Comparison of ENCODE assay signal across 1 cellular context in the genomic region with DNA sequence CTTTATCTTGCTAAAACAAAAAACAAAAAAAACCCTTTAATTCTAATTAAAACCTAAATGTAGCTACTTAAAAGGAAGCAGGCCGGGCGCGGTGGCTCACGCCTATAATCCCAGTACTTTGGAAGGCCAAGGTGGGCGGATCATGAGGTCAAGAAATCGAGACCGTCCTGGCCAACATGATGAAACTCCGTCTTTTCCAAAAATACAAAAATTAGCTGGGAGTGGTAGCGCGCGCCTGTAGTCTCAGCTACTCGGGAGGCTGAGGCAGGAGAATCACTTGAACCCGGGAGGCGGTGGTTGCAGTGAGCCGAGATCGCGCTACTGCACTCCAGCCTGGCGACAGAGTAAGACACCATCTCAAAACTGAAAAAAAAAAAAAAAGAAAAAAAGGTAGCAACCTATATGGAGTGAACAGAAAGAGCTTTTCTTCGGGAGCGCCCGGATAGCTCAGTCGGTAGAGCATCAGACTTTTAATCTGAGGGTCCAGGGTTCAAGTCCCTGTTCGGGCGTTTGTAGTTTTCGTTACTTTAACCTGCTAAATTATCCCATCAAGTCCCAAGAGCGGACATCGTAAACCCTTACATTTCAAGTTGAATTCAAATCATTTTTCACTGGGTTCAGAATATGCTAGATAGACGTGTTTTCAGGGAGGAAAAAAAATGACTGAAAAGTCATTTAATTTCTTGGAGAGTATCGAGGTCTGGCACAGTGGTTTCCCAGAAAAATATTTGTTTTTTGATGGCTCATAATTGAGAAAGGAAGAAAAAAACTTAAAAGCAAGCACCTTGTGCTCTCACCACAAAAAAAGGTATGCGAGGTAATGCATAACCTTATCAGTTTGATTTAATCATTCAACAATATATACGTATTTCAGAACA.
TF ChIP-seq lines count a peak whose summit lies in the region.

No MANE protein-coding gene starts in this region.

TF ChIP-seq in K562, 482 proteins besides CTCF, POLR2A, EP300 and RAD21 (continued from another document and continues in another):
- TF ChIP-seq, protein P1, sequence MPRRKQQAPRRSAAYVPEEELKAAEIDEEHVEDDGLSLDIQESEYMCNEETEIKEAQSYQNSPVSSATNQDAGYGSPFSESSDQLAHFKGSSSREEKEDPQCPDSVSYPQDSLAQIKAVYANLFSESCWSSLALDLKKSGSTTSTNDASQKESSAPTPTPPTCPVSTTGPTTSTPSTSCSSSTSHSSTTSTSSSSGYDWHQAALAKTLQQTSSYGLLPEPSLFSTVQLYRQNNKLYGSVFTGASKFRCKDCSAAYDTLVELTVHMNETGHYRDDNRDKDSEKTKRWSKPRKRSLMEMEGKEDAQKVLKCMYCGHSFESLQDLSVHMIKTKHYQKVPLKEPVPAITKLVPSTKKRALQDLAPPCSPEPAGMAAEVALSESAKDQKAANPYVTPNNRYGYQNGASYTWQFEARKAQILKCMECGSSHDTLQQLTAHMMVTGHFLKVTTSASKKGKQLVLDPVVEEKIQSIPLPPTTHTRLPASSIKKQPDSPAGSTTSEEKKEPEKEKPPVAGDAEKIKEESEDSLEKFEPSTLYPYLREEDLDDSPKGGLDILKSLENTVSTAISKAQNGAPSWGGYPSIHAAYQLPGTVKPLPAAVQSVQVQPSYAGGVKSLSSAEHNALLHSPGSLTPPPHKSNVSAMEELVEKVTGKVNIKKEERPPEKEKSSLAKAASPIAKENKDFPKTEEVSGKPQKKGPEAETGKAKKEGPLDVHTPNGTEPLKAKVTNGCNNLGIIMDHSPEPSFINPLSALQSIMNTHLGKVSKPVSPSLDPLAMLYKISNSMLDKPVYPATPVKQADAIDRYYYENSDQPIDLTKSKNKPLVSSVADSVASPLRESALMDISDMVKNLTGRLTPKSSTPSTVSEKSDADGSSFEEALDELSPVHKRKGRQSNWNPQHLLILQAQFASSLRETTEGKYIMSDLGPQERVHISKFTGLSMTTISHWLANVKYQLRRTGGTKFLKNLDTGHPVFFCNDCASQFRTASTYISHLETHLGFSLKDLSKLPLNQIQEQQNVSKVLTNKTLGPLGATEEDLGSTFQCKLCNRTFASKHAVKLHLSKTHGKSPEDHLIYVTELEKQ (CRISPR knock-in tag; IDR thresholded peaks at IDR 0.05) = no peak
- TF ChIP-seq MTA2 (IDR thresholded peaks at IDR 0.05; ENCODE audit: low read depth) (peak; percentile 21; the same call in 1 of the 2 replicates), SPI1 (IDR thresholded peaks at IDR 0.05; ENCODE audit: borderline replicate concordance, low read depth, low read length) (no peak), ZFP36 (IDR thresholded peaks at IDR 0.05; ENCODE audit: low read depth, low read length, partially characterized antibody) (no peak), RBM22 (IDR thresholded peaks at IDR 0.05; ENCODE audit: low read depth, low read length, poor library complexity, severe bottlenecking) (no peak), TAF9B (IDR thresholded peaks at IDR 0.05; ENCODE audit: partially characterized antibody) (peak; percentile 56), ZNF584 (CRISPR knock-in tag; IDR thresholded peaks at IDR 0.05; ENCODE audit: low read depth) (no peak), MIER1 (IDR thresholded peaks at IDR 0.05; ENCODE audit: low read depth) (0 out of 2 replicates have a peak, but pooled peaks have one; percentile 22), ZNF354B (CRISPR knock-in tag; IDR thresholded peaks at IDR 0.05) (no peak), TCF3 (CRISPR knock-in tag; IDR thresholded peaks at IDR 0.05) (no peak; the same call in 1 of the 2 replicates), NR2C1 (IDR thresholded peaks at IDR 0.05) (peak; percentile 37; the same call in 1 of the 2 replicates), NR2C1 (tag; IDR thresholded peaks at IDR 0.05) (no peak), TAF15 (IDR thresholded peaks at IDR 0.05; ENCODE audit: low read depth, low read length) (no peak), PHB (CRISPR knock-in tag; IDR thresholded peaks at IDR 0.05) (no peak), ZNF431 (CRISPR knock-in tag; IDR thresholded peaks at IDR 0.05) (no peak), SRF (CRISPR knock-in tag; IDR thresholded peaks at IDR 0.05) (peak in 1 of 2 experiments; percentile 2; a peak in 2 of 4 replicates), OTX1 (CRISPR knock-in tag; IDR thresholded peaks at IDR 0.05) (no peak), NR1H2 (CRISPR knock-in tag; IDR thresholded peaks at IDR 0.05) (no peak; the same call in 1 of the 2 replicates), PRMT5 (CRISPR knock-in tag; IDR thresholded peaks at IDR 0.05) (no peak), SIN3B (IDR thresholded peaks at IDR 0.05; ENCODE audit: low read depth) (no peak; the same call in 1 of the 2 replicates), BRF1 (IDR thresholded peaks at IDR 0.05; ENCODE audit: borderline replicate concordance, extremely low read depth, insufficient read length) (no peak), SAFB (IDR thresholded peaks at IDR 0.05; ENCODE audit: borderline replicate concordance, low read depth, low read length) (no peak), ASH1L (IDR thresholded peaks at IDR 0.05; ENCODE audit: borderline replicate concordance, low read depth, partially characterized antibody) (no peak), HDAC6 (IDR thresholded peaks at IDR 0.05; ENCODE audit: low read depth, low read length) (no peak)
- TF ChIP-seq, protein P2, sequence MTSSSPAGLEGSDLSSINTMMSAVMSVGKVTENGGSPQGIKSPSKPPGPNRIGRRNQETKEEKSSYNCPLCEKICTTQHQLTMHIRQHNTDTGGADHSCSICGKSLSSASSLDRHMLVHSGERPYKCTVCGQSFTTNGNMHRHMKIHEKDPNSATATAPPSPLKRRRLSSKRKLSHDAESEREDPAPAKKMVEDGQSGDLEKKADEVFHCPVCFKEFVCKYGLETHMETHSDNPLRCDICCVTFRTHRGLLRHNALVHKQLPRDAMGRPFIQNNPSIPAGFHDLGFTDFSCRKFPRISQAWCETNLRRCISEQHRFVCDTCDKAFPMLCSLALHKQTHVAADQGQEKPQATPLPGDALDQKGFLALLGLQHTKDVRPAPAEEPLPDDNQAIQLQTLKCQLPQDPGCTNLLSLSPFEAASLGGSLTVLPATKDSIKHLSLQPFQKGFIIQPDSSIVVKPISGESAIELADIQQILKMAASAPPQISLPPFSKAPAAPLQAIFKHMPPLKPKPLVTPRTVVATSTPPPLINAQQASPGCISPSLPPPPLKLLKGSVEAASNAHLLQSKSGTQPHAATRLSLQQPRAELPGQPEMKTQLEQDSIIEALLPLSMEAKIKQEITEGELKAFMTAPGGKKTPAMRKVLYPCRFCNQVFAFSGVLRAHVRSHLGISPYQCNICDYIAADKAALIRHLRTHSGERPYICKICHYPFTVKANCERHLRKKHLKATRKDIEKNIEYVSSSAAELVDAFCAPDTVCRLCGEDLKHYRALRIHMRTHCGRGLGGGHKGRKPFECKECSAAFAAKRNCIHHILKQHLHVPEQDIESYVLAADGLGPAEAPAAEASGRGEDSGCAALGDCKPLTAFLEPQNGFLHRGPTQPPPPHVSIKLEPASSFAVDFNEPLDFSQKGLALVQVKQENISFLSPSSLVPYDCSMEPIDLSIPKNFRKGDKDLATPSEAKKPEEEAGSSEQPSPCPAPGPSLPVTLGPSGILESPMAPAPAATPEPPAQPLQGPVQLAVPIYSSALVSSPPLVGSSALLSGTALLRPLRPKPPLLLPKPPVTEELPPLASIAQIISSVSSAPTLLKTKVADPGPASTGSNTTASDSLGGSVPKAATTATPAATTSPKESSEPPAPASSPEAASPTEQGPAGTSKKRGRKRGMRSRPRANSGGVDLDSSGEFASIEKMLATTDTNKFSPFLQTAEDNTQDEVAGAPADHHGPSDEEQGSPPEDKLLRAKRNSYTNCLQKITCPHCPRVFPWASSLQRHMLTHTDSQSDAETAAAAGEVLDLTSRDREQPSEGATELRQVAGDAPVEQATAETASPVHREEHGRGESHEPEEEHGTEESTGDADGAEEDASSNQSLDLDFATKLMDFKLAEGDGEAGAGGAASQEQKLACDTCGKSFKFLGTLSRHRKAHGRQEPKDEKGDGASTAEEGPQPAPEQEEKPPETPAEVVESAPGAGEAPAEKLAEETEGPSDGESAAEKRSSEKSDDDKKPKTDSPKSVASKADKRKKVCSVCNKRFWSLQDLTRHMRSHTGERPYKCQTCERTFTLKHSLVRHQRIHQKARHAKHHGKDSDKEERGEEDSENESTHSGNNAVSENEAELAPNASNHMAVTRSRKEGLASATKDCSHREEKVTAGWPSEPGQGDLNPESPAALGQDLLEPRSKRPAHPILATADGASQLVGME (CRISPR knock-in tag; IDR thresholded peaks at IDR 0.05) = no peak
- TF ChIP-seq, protein P3, sequence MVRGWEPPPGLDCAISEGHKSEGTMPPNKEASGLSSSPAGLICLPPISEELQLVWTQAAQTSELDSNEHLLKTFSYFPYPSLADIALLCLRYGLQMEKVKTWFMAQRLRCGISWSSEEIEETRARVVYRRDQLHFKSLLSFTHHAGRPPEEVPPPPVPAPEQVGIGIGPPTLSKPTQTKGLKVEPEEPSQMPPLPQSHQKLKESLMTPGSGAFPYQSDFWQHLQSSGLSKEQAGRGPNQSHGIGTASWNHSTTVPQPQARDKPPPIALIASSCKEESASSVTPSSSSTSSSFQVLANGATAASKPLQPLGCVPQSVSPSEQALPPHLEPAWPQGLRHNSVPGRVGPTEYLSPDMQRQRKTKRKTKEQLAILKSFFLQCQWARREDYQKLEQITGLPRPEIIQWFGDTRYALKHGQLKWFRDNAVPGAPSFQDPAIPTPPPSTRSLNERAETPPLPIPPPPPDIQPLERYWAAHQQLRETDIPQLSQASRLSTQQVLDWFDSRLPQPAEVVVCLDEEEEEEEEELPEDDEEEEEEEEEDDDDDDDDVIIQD (CRISPR knock-in tag; IDR thresholded peaks at IDR 0.05) = no peak
- TF ChIP-seq, protein P4, sequence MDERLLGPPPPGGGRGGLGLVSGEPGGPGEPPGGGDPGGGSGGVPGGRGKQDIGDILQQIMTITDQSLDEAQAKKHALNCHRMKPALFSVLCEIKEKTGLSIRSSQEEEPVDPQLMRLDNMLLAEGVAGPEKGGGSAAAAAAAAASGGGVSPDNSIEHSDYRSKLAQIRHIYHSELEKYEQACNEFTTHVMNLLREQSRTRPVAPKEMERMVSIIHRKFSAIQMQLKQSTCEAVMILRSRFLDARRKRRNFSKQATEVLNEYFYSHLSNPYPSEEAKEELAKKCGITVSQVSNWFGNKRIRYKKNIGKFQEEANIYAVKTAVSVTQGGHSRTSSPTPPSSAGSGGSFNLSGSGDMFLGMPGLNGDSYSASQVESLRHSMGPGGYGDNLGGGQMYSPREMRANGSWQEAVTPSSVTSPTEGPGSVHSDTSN (CRISPR knock-in tag; IDR thresholded peaks at IDR 0.05; ENCODE audit: low read depth) = no peak
- TF ChIP-seq, protein P4 (tag; conservative IDR thresholded peaks at IDR 0.05; ENCODE audit: low read depth) = no peak
- TF ChIP-seq, protein P5, sequence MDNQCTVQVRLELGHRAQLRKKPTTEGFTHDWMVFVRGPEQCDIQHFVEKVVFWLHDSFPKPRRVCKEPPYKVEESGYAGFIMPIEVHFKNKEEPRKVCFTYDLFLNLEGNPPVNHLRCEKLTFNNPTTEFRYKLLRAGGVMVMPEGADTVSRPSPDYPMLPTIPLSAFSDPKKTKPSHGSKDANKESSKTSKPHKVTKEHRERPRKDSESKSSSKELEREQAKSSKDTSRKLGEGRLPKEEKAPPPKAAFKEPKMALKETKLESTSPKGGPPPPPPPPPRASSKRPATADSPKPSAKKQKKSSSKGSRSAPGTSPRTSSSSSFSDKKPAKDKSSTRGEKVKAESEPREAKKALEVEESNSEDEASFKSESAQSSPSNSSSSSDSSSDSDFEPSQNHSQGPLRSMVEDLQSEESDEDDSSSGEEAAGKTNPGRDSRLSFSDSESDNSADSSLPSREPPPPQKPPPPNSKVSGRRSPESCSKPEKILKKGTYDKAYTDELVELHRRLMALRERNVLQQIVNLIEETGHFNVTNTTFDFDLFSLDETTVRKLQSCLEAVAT (IDR thresholded peaks at IDR 0.05) = peak; percentile 10 to 83; a peak in 3 of 4 replicates
- TF ChIP-seq, protein P6, sequence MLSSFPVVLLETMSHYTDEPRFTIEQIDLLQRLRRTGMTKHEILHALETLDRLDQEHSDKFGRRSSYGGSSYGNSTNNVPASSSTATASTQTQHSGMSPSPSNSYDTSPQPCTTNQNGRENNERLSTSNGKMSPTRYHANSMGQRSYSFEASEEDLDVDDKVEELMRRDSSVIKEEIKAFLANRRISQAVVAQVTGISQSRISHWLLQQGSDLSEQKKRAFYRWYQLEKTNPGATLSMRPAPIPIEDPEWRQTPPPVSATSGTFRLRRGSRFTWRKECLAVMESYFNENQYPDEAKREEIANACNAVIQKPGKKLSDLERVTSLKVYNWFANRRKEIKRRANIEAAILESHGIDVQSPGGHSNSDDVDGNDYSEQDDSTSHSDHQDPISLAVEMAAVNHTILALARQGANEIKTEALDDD (IDR thresholded peaks at IDR 0.05) = peak; percentile 95
- TF ChIP-seq, protein P7, sequence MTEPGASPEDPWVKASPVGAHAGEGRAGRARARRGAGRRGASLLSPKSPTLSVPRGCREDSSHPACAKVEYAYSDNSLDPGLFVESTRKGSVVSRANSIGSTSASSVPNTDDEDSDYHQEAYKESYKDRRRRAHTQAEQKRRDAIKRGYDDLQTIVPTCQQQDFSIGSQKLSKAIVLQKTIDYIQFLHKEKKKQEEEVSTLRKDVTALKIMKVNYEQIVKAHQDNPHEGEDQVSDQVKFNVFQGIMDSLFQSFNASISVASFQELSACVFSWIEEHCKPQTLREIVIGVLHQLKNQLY (CRISPR knock-in tag; conservative IDR thresholded peaks at IDR 0.05) = peak in 1 of 2 experiments; percentile 64; a peak in 1 of 4 replicates
- TF ChIP-seq, protein P8, sequence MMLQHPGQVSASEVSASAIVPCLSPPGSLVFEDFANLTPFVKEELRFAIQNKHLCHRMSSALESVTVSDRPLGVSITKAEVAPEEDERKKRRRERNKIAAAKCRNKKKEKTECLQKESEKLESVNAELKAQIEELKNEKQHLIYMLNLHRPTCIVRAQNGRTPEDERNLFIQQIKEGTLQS (IDR thresholded peaks at IDR 0.05) = peak; percentile 40; the same call in 1 of the 2 replicates
- TF ChIP-seq, protein P8 (CRISPR knock-in tag; conservative IDR thresholded peaks at IDR 0.05) = no peak
- TF ChIP-seq, protein P9, sequence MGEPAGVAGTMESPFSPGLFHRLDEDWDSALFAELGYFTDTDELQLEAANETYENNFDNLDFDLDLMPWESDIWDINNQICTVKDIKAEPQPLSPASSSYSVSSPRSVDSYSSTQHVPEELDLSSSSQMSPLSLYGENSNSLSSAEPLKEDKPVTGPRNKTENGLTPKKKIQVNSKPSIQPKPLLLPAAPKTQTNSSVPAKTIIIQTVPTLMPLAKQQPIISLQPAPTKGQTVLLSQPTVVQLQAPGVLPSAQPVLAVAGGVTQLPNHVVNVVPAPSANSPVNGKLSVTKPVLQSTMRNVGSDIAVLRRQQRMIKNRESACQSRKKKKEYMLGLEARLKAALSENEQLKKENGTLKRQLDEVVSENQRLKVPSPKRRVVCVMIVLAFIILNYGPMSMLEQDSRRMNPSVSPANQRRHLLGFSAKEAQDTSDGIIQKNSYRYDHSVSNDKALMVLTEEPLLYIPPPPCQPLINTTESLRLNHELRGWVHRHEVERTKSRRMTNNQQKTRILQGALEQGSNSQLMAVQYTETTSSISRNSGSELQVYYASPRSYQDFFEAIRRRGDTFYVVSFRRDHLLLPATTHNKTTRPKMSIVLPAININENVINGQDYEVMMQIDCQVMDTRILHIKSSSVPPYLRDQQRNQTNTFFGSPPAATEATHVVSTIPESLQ (CRISPR knock-in tag; IDR thresholded peaks at IDR 0.05) = no peak; the same call in 1 of the 2 replicates
